Comparison of ENCODE assay signal across 39 cellular contexts in genomic region chr6:100856146-100856545, GRCh38.
"Had no signal": no experiment of that assay in that cellular context is flagged by ENCODE, and none has a peak within 500 bp of the region (broad histone marks: within the 10 kb centered on the region; RNA-seq: fewer than 3 reads in every experiment).

No MANE protein-coding gene starts in this region.

- H3K4me3 ChIP-seq: adrenal gland, ascending aorta, body of pancreas, breast epithelium, cardiac muscle cell had no signal

- H3K27me3 ChIP-seq: adrenal gland, ascending aorta, body of pancreas, brain microvascular endothelial cell, breast epithelium, cardiac muscle cell had no signal

- H3K4me1 Mint-ChIP-seq: activated naive CD8-positive, alpha-beta T cell treated with anti-CD3 and anti-CD28 coated beads, Interleukin-2, amount 50 U/mL, for 24 hours; activated T-helper 17 cell treated with anti-CD3 and anti-CD28 coated beads, Interleukin-2, amount 50 U/mL, for 72 hours; brain; central memory CD8-positive, alpha-beta T cell had no signal

- H3K27ac Mint-ChIP-seq: activated naive CD4-positive, alpha-beta T cell treated with anti-CD3 and anti-CD28 coated beads for 36 hours; activated naive CD4-positive, alpha-beta T cell treated with anti-CD3 and anti-CD28 coated beads, Interleukin-2, amount 10 ng/mL, durations not matched to agents 7 days and 5 days; activated naive CD4-positive, alpha-beta T cell treated with anti-CD3 and anti-CD28 coated beads, Interleukin-2, amount 50 U/mL, for 24 hours; activated naive CD8-positive, alpha-beta T cell; activated naive CD8-positive, alpha-beta T cell treated with anti-CD3 and anti-CD28 coated beads for 36 hours; activated naive CD8-positive, alpha-beta T cell treated with anti-CD3 and anti-CD28 coated beads, Interleukin-2, amount 10 ng/mL, durations not matched to agents 7 days and 5 days; activated naive CD8-positive, alpha-beta T cell treated with anti-CD3 and anti-CD28 coated beads, Interleukin-2, amount 50 U/mL, for 24 hours; activated T-cell treated with anti-CD3 and anti-CD28 coated beads, Interleukin-2, amount 50 U/mL, for 24 hours; activated T-cell treated with anti-CD3 and anti-CD28 coated beads, Interleukin-2, amount 50 U/mL, for 72 hours; activated T-helper 1 cell treated with anti-CD3 and anti-CD28 coated beads, Interleukin-12 subunit alpha, Interleukin-12 subunit beta, Interleukin-2, Interleukin-4 antibody, amounts not matched to agents 30 ng/mL and 10 ng/mL and 1 ng/mL, durations not matched to agents 14 hours and 24 hours and 36 hours; activated T-helper 17 cell treated with anti-CD3 and anti-CD28 coated beads, Interleukin-2, amount 50 U/mL, for 72 hours; activated T-helper 2 cell treated with anti-CD3 and anti-CD28 coated beads, Interferon-gamma antibody, Interleukin-2, Interleukin-4, amounts not matched to agents 10 μg/mL and 5 μg/mL and 100 μg/mL, durations not matched to agents 14 hours and 24 hours and 36 hours; brain had no signal

- H3K4me1 ChIP-seq: adrenal gland, ascending aorta, body of pancreas, breast epithelium had no signal

- H3K36me3 ChIP-seq: adrenal gland, breast epithelium, cardiac muscle cell had no signal

- ATAC-seq: activated naive CD4-positive, alpha-beta T cell treated with anti-CD3 and anti-CD28 coated beads, Interleukin-2, amount 50 U/mL, for 72 hours; activated naive CD8-positive, alpha-beta T cell treated with anti-CD3 and anti-CD28 coated beads, Interleukin-2, amount 50 U/mL, for 24 hours; activated T-cell treated with anti-CD3 and anti-CD28 coated beads, Interleukin-2, amount 50 U/mL, for 4 hours; activated T-cell treated with anti-CD3 and anti-CD28 coated beads, Interleukin-2, amount 50 U/mL, for 72 hours; activated T-helper 17 cell treated with anti-CD3 and anti-CD28 coated beads, Interleukin-2, amount 50 U/mL, for 72 hours; body of pancreas had no signal

- H3K27me3 Mint-ChIP-seq: activated naive CD4-positive, alpha-beta T cell treated with anti-CD3 and anti-CD28 coated beads, Interleukin-2, amount 10 ng/mL, durations not matched to agents 7 days and 5 days; activated naive CD4-positive, alpha-beta T cell treated with anti-CD3 and anti-CD28 coated beads, Interleukin-2, amount 50 U/mL, for 24 hours; activated naive CD8-positive, alpha-beta T cell; activated naive CD8-positive, alpha-beta T cell treated with anti-CD3 and anti-CD28 coated beads for 36 hours; activated naive CD8-positive, alpha-beta T cell treated with anti-CD3 and anti-CD28 coated beads, Interleukin-2, amount 10 ng/mL, durations not matched to agents 7 days and 5 days; activated naive CD8-positive, alpha-beta T cell treated with anti-CD3 and anti-CD28 coated beads, Interleukin-2, amount 50 U/mL, for 24 hours; activated T-cell treated with anti-CD3 and anti-CD28 coated beads, Interleukin-2, amount 50 U/mL, for 24 hours; activated T-helper 17 cell treated with anti-CD3 and anti-CD28 coated beads, Interleukin-2, amount 50 U/mL, for 72 hours; brain; central memory CD8-positive, alpha-beta T cell had no signal

- FAIRE-seq: astrocyte, bronchial epithelial cell had no signal

- H3K9me3 Mint-ChIP-seq: activated T-helper 17 cell treated with anti-CD3 and anti-CD28 coated beads, Interleukin-2, amount 50 U/mL, for 72 hours; brain; central memory CD8-positive, alpha-beta T cell had no signal

- DNase-seq: activated effector memory CD4-positive, alpha-beta T cell treated with anti-CD3 and anti-CD28 coated beads, Interleukin-2, amount 50 U/mL, for 16 hours; activated effector memory CD4-positive, alpha-beta T cell treated with Interleukin-2 at 50 U/mL for 16 hours; activated gamma-delta T cell; activated gamma-delta T cell treated with Interleukin-2 at 50 U/mL for 16 hours; activated naive CD4-positive, alpha-beta T cell; activated naive CD4-positive, alpha-beta T cell treated with anti-CD3 and anti-CD28 coated beads for 36 hours; activated naive CD4-positive, alpha-beta T cell treated with anti-CD3 and anti-CD28 coated beads, Interleukin-2, amount 10 ng/mL, durations not matched to agents 7 days and 5 days; activated naive CD4-positive, alpha-beta T cell treated with anti-CD3 and anti-CD28 coated beads, Interleukin-2, amount 50 U/mL, for 16 hours; activated naive CD4-positive, alpha-beta T cell treated with Interleukin-2 at 50 U/mL for 16 hours; activated naive CD8-positive, alpha-beta T cell treated with anti-CD3 and anti-CD28 coated beads for 36 hours; activated naive CD8-positive, alpha-beta T cell treated with anti-CD3 and anti-CD28 coated beads, Interleukin-2, amount 10 ng/mL, durations not matched to agents 7 days and 5 days; activated naive CD8-positive, alpha-beta T cell treated with anti-CD3 and anti-CD28 coated beads, Interleukin-2, amount 50 U/mL, for 24 hours; activated T-cell treated with anti-CD3 and anti-CD28 coated beads, Interleukin-2, amount 50 U/mL, for 24 hours; activated T-cell treated with anti-CD3 and anti-CD28 coated beads, Interleukin-2, amount 50 U/mL, for 4 hours; activated T-cell treated with anti-CD3 and anti-CD28 coated beads, Interleukin-2, amount 50 U/mL, for 48 hours; activated T-cell treated with anti-CD3 and anti-CD28 coated beads, Interleukin-2, amount 50 U/mL, for 72 hours; adrenal gland; amniotic stem cell; amygdala; anterior cingulate cortex; aorta; body of pancreas; brain microvascular endothelial cell; caudate nucleus; central memory CD4-positive, alpha-beta T cell; cerebellar nuclear complex had no signal

- H3K27ac ChIP-seq: adrenal gland, ascending aorta, body of pancreas, brain microvascular endothelial cell, breast epithelium, cardiac muscle cell had no signal

- H3K9me3 ChIP-seq: adrenal gland, ascending aorta, body of pancreas, breast epithelium had no signal

- H3K4me3 Mint-ChIP-seq: activated naive CD4-positive, alpha-beta T cell treated with anti-CD3 and anti-CD28 coated beads for 36 hours; activated naive CD4-positive, alpha-beta T cell treated with anti-CD3 and anti-CD28 coated beads, Interleukin-2, amount 10 ng/mL, durations not matched to agents 7 days and 5 days; activated naive CD4-positive, alpha-beta T cell treated with anti-CD3 and anti-CD28 coated beads, Interleukin-2, amount 50 U/mL, for 24 hours; activated naive CD8-positive, alpha-beta T cell; activated naive CD8-positive, alpha-beta T cell treated with anti-CD3 and anti-CD28 coated beads for 36 hours; activated naive CD8-positive, alpha-beta T cell treated with anti-CD3 and anti-CD28 coated beads, Interleukin-2, amount 10 ng/mL, durations not matched to agents 7 days and 5 days; activated naive CD8-positive, alpha-beta T cell treated with anti-CD3 and anti-CD28 coated beads, Interleukin-2, amount 50 U/mL, for 24 hours; activated T-cell treated with anti-CD3 and anti-CD28 coated beads, Interleukin-2, amount 50 U/mL, for 24 hours; activated T-cell treated with anti-CD3 and anti-CD28 coated beads, Interleukin-2, amount 50 U/mL, for 4 hours; activated T-cell treated with anti-CD3 and anti-CD28 coated beads, Interleukin-2, amount 50 U/mL, for 72 hours; activated T-helper 1 cell treated with anti-CD3 and anti-CD28 coated beads, Interleukin-12 subunit alpha, Interleukin-12 subunit beta, Interleukin-2, Interleukin-4 antibody, amounts not matched to agents 30 ng/mL and 10 ng/mL and 1 ng/mL, durations not matched to agents 14 hours and 24 hours and 36 hours; activated T-helper 17 cell treated with anti-CD3 and anti-CD28 coated beads, Interleukin-2, amount 50 U/mL, for 72 hours; brain; central memory CD8-positive, alpha-beta T cell had no signal
